In the genomic region with DNA sequence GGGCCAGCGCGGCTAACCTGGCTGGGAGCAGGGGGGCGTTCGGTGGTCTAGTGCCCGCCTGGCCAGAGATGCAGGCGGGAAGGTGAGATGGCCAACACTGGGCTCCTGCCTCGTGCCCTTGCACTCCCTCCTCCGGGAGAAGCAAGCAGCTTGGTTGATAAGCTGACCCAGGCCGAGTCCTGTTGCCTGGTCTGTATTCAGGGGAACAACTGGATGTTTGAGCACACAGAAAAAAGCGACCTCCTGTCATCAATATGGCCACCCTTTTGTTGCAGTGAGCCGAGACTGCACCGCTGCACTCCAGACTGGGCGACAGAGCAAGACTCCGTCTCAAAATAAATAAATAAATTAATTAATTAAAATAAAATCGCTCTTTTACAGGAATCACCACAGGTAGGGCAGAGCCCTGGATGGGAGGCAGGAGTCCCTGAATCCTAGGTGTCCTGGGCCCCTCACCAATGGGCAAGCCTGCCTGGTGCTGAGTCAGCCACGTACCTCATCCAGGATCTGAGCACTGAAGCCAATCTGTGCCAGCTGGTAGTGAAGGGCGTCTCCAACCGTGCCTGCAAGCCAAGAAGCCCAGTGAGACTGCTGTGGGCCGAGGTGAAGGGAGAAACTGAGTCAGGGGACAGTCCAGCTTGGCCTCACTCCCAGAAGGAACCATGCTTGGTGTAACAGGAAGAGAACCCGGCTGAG, we compare ENCODE assay signal across 8 cellular contexts. TPM values are rescaled to one million over a fixed set of nuclear protein-coding genes. Genes with fewer than 3 reads are reported as not detected.
DNase-seq lines count a peak whose midpoint lies in the region; ATAC-seq and TF ChIP-seq lines count a peak whose summit lies in the region.

No MANE protein-coding gene starts in this region.

- WGBS in suprapubic skin = 58% methylated on average over 15 of the region's 20 CpGs

- DNase-seq in T-helper 2 cell treated with Interferon-gamma antibody and Interleukin-4, amounts not matched to agents 5 μg/mL and 100 μg/mL, for 36 hours (ENCODE audit: low spot score) = no peak
- DNase-seq in T-helper 2 cell (no peak), immature natural killer cell (no peak), suprapubic skin (ENCODE audit: low spot score in 2 of 2) (no peak), endothelial cell (ENCODE audit: low spot score) (no peak), GDM1 (lab: John Stamatoyannopoulos, UW) (no peak)

- H3K4me1 Mint-ChIP-seq in T-helper 2 cell treated with Interferon-gamma antibody and Interleukin-4, amounts not matched to agents 5 μg/mL and 100 μg/mL, for 36 hours (ENCODE audit: low read depth) = peaks cover 11% of the 10 kb centered on the region
- H3K4me1 Mint-ChIP-seq in immature natural killer cell (peaks cover 28% of the 10 kb centered on the region in 2 donors), endothelial cell (ENCODE audit: unreplicated experiment) (no peaks in the 10 kb centered on the region)

- no peak for TF ChIP-seq POLR2A in suprapubic skin (IDR thresholded peaks at IDR 0.05)

- H3K27ac ChIP-seq in VCaP (peak overlapping the region; percentile 90), suprapubic skin (peak overlapping the region; percentile 79)

- H3K9me3 Mint-ChIP-seq in T-helper 2 cell treated with Interferon-gamma antibody and Interleukin-4, amounts not matched to agents 5 μg/mL and 100 μg/mL, for 36 hours = peaks cover 8% of the 10 kb centered on the region
- H3K9me3 Mint-ChIP-seq in immature natural killer cell (peaks cover 0 to 5% (median 0%) of the 10 kb centered on the region in 6 donors), endothelial cell (ENCODE audit: unreplicated experiment) (no peaks in the 10 kb centered on the region)

- no peak for ATAC-seq in HG03039 (IDR thresholded peaks at IDR 0.05; ENCODE audit: unreplicated experiment)

- H3K9me3 ChIP-seq in suprapubic skin = no peaks in the 10 kb centered on the region

- H3K36me3 Mint-ChIP-seq in T-helper 2 cell treated with Interferon-gamma antibody and Interleukin-4, amounts not matched to agents 5 μg/mL and 100 μg/mL, for 36 hours (ENCODE audit: low read depth) = peaks cover 6% of the 10 kb centered on the region
- peaks cover 0 to 7% (median 0%) of the 10 kb centered on the region in 3 donors for H3K36me3 Mint-ChIP-seq in immature natural killer cell
- H3K36me3 Mint-ChIP-seq in endothelial cell (ENCODE audit: low read depth, unreplicated experiment) = peaks cover 6% of the 10 kb centered on the region

- H3K27me3 Mint-ChIP-seq in T-helper 2 cell treated with Interferon-gamma antibody and Interleukin-4, amounts not matched to agents 5 μg/mL and 100 μg/mL, for 36 hours (ENCODE audit: low read depth) = no peaks in the 10 kb centered on the region
- H3K27me3 Mint-ChIP-seq in immature natural killer cell (ENCODE audit: low read depth in 3 of 3) = peaks cover 6 to 9% (median 7%) of the 10 kb centered on the region in 3 donors
- H3K27me3 Mint-ChIP-seq in endothelial cell (ENCODE audit: unreplicated experiment) = peaks cover 4% of the 10 kb centered on the region

- peak overlapping the region; percentile 67 for H3K27ac Mint-ChIP-seq in T-helper 2 cell treated with Interferon-gamma antibody and Interleukin-4, amounts not matched to agents 5 μg/mL and 100 μg/mL, for 36 hours
- H3K27ac Mint-ChIP-seq in immature natural killer cell (peak overlapping the region; percentile 64 to 92 (median 76)), endothelial cell (ENCODE audit: unreplicated experiment) (no peak overlapping the region)

- no peaks in the 10 kb centered on the region for H3K27me3 ChIP-seq in suprapubic skin

- TF ChIP-seq EP300 in suprapubic skin (IDR thresholded peaks at IDR 0.05) = no peak

- TF ChIP-seq CTCF in VCaP (conservative IDR thresholded peaks at IDR 0.05) = no peak
- no peak for TF ChIP-seq CTCF in suprapubic skin (IDR thresholded peaks at IDR 0.05)
- no peak for TF ChIP-seq CTCF in endothelial cell (IDR thresholded peaks at IDR 0.05; ENCODE audit: unreplicated experiment)

- peak overlapping the region; percentile 53 for H3K4me3 ChIP-seq in suprapubic skin

- H3K36me3 ChIP-seq in suprapubic skin = no peaks in the 10 kb centered on the region

- peaks cover 22% of the 10 kb centered on the region for H3K4me1 ChIP-seq in suprapubic skin

- no peak overlapping the region for H3K4me3 Mint-ChIP-seq in T-helper 2 cell treated with Interferon-gamma antibody and Interleukin-4, amounts not matched to agents 5 μg/mL and 100 μg/mL, for 36 hours
- H3K4me3 Mint-ChIP-seq in immature natural killer cell (peak overlapping the region; percentile 23 to 47 (median 33)), endothelial cell (ENCODE audit: unreplicated experiment) (no peak overlapping the region)

RNA-seq across cellular contexts. Expression of a gene that starts 31.8 kb away (rescaled TPM):
- polyA plus RNA-seq in immature natural killer cell = under 1 TPM in 2 of 3 donors, not detected in 1; 0.20 to 0.47 TPM
- 1 to 10 TPM in 3 of 4 donors, under 1 TPM in 1; 0.40 to 2.1 (median 1.8) TPM for total RNA-seq in suprapubic skin
- total RNA-seq in endothelial cell (ENCODE audit: unreplicated experiment) = 5.2 TPM

RNA-seq across cellular contexts. Expression of a gene that starts 45.5 kb away (rescaled TPM):
- polyA plus RNA-seq in immature natural killer cell = 10 to 100 TPM; 68.2 to 81.9 (median 81.8) TPM
- total RNA-seq in suprapubic skin (10 to 100 TPM; 14.0 to 20.7 (median 14.4) TPM), endothelial cell (ENCODE audit: unreplicated experiment) (30.0 TPM)

RNA-seq across cellular contexts. Expression of a gene that starts 59.5 kb away (rescaled TPM):
- polyA plus RNA-seq in immature natural killer cell = 1 to 10 TPM; 5.9 to 8.9 (median 8.4) TPM
- total RNA-seq in suprapubic skin (under 1 TPM in 2 of 4 donors, not detected in 2; 0.49 to 0.56 TPM), endothelial cell (ENCODE audit: unreplicated experiment) (0.36 TPM)

Comparison
In these comparisons a context has a peak if more than half of its experiments do, and no peak if none do; other contexts are left out.
1. H3K4me3 Mint-ChIP-seq: peak in immature natural killer cell (5 of 5); none in T-helper 2 cell treated with Interferon-gamma antibody and Interleukin-4, amounts not matched to agents 5 μg/mL and 100 μg/mL, for 36 hours (single experiment) and endothelial cell (single experiment).